10 cellular contexts compared by ENCODE assay signal in the genomic region with DNA sequence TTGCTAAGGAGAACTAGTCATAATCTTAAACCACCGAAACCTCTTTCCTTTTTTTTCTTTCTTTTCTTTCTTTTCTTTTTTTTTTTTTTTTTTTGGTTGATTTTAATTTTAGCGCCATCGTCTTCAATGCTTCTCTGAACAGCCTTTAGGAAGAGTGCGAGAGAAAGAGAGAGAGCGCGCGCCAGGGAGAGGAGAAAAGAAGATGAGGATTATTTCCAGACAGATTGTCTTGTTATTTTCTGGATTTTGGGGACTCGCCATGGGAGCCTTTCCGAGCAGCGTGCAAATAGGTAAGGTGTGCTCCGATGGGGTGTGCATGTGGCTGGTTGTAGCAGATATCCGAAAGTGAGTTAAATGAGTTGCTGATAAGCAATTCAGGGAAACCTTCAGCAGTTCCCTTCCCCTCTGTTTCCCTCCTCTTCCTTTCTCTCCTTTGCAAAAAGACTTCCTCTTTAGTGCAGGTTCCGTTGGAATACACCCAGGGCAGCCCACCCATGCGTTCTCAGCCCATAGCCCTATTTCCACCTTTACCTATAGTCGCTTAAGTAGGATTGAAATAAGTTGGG. TPM values are rescaled to one million over a fixed set of nuclear protein-coding genes. Genes with fewer than 3 reads are reported as not detected.
A peak's percentile ranks its signal among the peaks of the same experiment; 100 is the strongest.
DNase-seq lines count a peak whose midpoint lies in the region; FAIRE-seq and TF ChIP-seq lines count a peak whose summit lies in the region.
"Had no signal": no experiment of that assay in that cellular context is flagged by ENCODE, and none has a peak within 500 bp of the region (broad histone marks: within the 10 kb centered on the region; RNA-seq: fewer than 3 reads in every experiment).

No MANE protein-coding gene starts in this region.

- no peaks in the 10 kb centered on the region for H3K79me2 ChIP-seq in keratinocyte (ENCODE audit: control insufficient read depth, insufficient read depth, low read length)

- H3K36me3 ChIP-seq in keratinocyte (ENCODE audit: control insufficient read depth in 2 of 2, extremely low read depth in 1 of 2, insufficient read depth in 2 of 2, low read length in 2 of 2) (no peaks in the 10 kb centered on the region), spleen (no peaks in the 10 kb centered on the region)

- no peak for FAIRE-seq in keratinocyte (lab: Jason Lieb, UNC)

- H3K4me3 ChIP-seq in astrocyte of the cerebellum (ENCODE audit: low read depth, low read length) = peak overlapping the region; percentile 55
- H3K4me3 ChIP-seq in keratinocyte (ENCODE audit: control insufficient read depth in 2 of 3, extremely low read depth in 1 of 3, insufficient read depth in 2 of 3, low read depth in 1 of 3, low read length in 3 of 3) = peak overlapping the region in 1 of 3 experiments; percentile 27
- H3K4me3 ChIP-seq in spleen = peak overlapping the region in 7 of 8 donors; percentile 8 to 58 (median 25)

- TF ChIP-seq POLR2A in spleen (IDR thresholded peaks at IDR 0.05) = no peak

- H3K9me3 ChIP-seq in keratinocyte (ENCODE audit: control insufficient read depth, low read depth, low read length) (no peaks in the 10 kb centered on the region), spleen (peaks cover 0 to 2% (median 0%) of the 10 kb centered on the region in 8 donors)

- H3K9ac ChIP-seq in keratinocyte (ENCODE audit: control insufficient read depth, extremely low read depth, insufficient read depth, low read length) = no peak overlapping the region

- in situ Hi-C loops in astrocyte of the cerebellum (cut with HindIII; ENCODE audit: low sequenced_read_pairs) = no loop called here

- DNase-seq in NCI-H2227 (lab: John Stamatoyannopoulos, UW; ENCODE audit: unreplicated experiment) = peak; percentile 19
- DNase-seq in NCI-H2227 treated with DMSO at 0.1 percent for 48 hours (lab: John Stamatoyannopoulos, UW) = no peak
- DNase-seq in astrocyte of the cerebellum (ENCODE audit: low read depth) = no peak
- no peak for DNase-seq in keratinocyte (ENCODE audit: low read depth, low spot score)
- DNase-seq in spleen = no peak
- no peak for DNase-seq in HT-29 (ENCODE audit: low spot score)
- DNase-seq in dermis blood vessel endothelial cell = no peak
- no peak for DNase-seq in NCI-H345 (lab: John Stamatoyannopoulos, UW)
- DNase-seq: NCI-H2081 treated with DMSO at 0.1 percent for 48 hours had no signal

- no peak for TF ChIP-seq CTCF in astrocyte of the cerebellum (IDR thresholded peaks at IDR 0.05; ENCODE audit: low read depth, low read length, missing control alignments)
- no peak for TF ChIP-seq CTCF in keratinocyte (optimal IDR thresholded peaks at IDR 0.05 in 1 of 3, IDR thresholded peaks at IDR 0.05 in 1 of 3, conservative IDR thresholded peaks at IDR 0.05 in 1 of 3; ENCODE audit: extremely low read depth in 1 of 3, insufficient read depth in 2 of 3, low read length in 3 of 3)
- no peak for TF ChIP-seq CTCF in spleen (IDR thresholded peaks at IDR 0.05 in 8 of 11, conservative IDR thresholded peaks at IDR 0.05 in 3 of 11)

- no peaks in the 10 kb centered on the region for H4K20me1 ChIP-seq in keratinocyte (ENCODE audit: control insufficient read depth, extremely low read depth, insufficient read depth, low read length)

- intact Hi-C loops in spleen (cut with DNase I; ENCODE audit: low total_unique reads) = no loop called here

- peak overlapping the region; percentile 49 for H3K4me2 ChIP-seq in keratinocyte (ENCODE audit: control insufficient read depth, extremely low read depth, insufficient read depth, low read depth, low read length)

- H3K9me1 ChIP-seq in keratinocyte (ENCODE audit: control insufficient read depth, extremely low read depth, insufficient read depth, low read length) = no peaks in the 10 kb centered on the region

- H3K4me1 ChIP-seq in keratinocyte (ENCODE audit: control insufficient read depth, extremely low read depth, insufficient read depth, low read length) (peaks cover 13% of the 10 kb centered on the region), spleen (peaks cover 5 to 21% (median 17%) of the 10 kb centered on the region in 6 donors)

- H3K27ac ChIP-seq in keratinocyte (ENCODE audit: control insufficient read depth, insufficient read depth, low read length) (no peak overlapping the region), spleen (no peak overlapping the region)
- H3K27ac ChIP-seq: VCaP had no signal

- peaks cover 35% of the 10 kb centered on the region for H3K27me3 ChIP-seq in keratinocyte (ENCODE audit: control insufficient read depth, extremely low read depth, insufficient read depth, low read length)
- H3K27me3 ChIP-seq in spleen (replicated peaks in 1 of 7) = peaks cover 0 to 40% (median 28%) of the 10 kb centered on the region in 7 donors

- no peak overlapping the region for H2AFZ ChIP-seq in keratinocyte (ENCODE audit: control insufficient read depth, low read length)

- 7 to 9% (median 9%) methylated on average over 15 of the region's 15 CpGs for WGBS in spleen, 5 donors

- dilution Hi-C loops in keratinocyte (cut with MboI; ENCODE audit: extremely low pct_ligation_motif_present, low sequenced_read_pairs) = no loop called here

RNA-seq across cellular contexts. Expression of a gene that starts 1.0 kb away (rescaled TPM):
- not detected in 3 replicates for polyA plus RNA-seq in keratinocyte
- not detected for polyA plus RNA-seq in keratinocyte (2011; ENCODE audit: low read depth)
- not detected in 2 replicates for polyA plus RNA-seq in keratinocyte (2011; cell fraction: cytosol; rRNA removed)
- polyA plus RNA-seq in keratinocyte (2011; cell fraction: nucleus; rRNA removed) = not detected in 2 replicates
- polyA plus RNA-seq in keratinocyte (2012; ENCODE audit: low replicate concordance) = not detected in 2 replicates
- polyA minus RNA-seq in keratinocyte = not detected in 3 replicates
- not detected for polyA minus RNA-seq in keratinocyte (2011; cell fraction: cytosol; rRNA and poly(A)+ RNA removed)
- not detected in 2 replicates for polyA minus RNA-seq in keratinocyte (2011; cell fraction: nucleus; rRNA and poly(A)+ RNA removed)
- total RNA-seq in spleen = not detected
- polyA plus RNA-seq in spleen = not detected
- total RNA-seq in HT-29 (2014; rRNA removed; shearing (Covaris generic)) = not detected in 2 replicates
- not detected in 2 replicates for total RNA-seq in dermis blood vessel endothelial cell
